ENCODE assay signal across 10 cellular contexts in genomic region chr12:25458047-25458552, GRCh38.
DNase-seq lines count a peak whose midpoint lies in the region; ATAC-seq and FAIRE-seq lines count a peak whose summit lies in the region.
"Had no signal": no experiment of that assay in that cellular context is flagged by ENCODE, and none has a peak within 500 bp of the region (broad histone marks: within the 10 kb centered on the region; RNA-seq: fewer than 3 reads in every experiment).

No MANE protein-coding gene starts in this region.

- FAIRE-seq in GM19239 (lab: Jason Lieb, UNC), result no peak

- DNase-seq in GM03348 (ENCODE audit: low spot score), result peak; percentile 81
- peak; percentile 37 for DNase-seq in NCI-H774 (lab: John Stamatoyannopoulos, UW)
- peak; percentile 89 for DNase-seq in dedifferentiated amniotic fluid mesenchymal stem cell (ENCODE audit: extremely low spot score)
- DNase-seq in pons (ENCODE audit: low spot score), result peak; percentile 18
- DNase-seq in GM19239 (ENCODE audit: insufficient read length, low spot score), result no peak
- DNase-seq in Right ventricle myocardium inferior (ENCODE audit: missing footprints), result no peak
- DNase-seq: NCI-H2029, nephron progenitor cell had no signal

- ATAC-seq in GM18519 (IDR thresholded peaks at IDR 0.05; ENCODE audit: low FRiP score, unreplicated experiment), result no peak
- no peak for ATAC-seq in GM18502 (IDR thresholded peaks at IDR 0.05; ENCODE audit: poor library complexity, unreplicated experiment)
- ATAC-seq in Right ventricle myocardium inferior, result no peak

- intact Hi-C loops in Right ventricle myocardium inferior (cut with DNase I), result no loop called here

Comparison
In these comparisons a context has a peak if more than half of its experiments do, and no peak if none do; other contexts are left out.
1. DNase-seq: peak in GM03348 (single experiment), NCI-H774 (single experiment), dedifferentiated amniotic fluid mesenchymal stem cell (single experiment) and pons (single experiment); none in GM19239 (single experiment) and Right ventricle myocardium inferior (single experiment).